25 cellular contexts compared by ENCODE assay signal in the genomic region with DNA sequence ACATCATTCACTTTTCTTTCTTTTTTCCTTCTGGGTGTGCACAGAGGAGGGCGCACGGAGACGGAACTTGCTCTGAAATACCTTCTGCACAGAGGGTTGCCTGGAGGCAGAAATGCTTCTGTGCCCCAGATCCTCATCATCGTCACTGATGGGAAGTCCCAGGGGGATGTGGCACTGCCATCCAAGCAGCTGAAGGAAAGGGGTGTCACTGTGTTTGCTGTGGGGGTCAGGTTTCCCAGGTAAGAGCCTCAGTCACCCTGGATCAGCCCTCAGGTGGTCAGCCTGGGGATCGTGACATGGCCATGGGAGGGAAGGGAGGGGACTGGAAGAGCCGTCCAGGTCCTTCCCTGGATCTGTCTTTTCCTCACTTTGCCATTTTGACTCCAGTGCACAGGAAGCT. TPM values are rescaled to one million over a fixed set of nuclear protein-coding genes. Genes with fewer than 3 reads are reported as not detected.
"Had no signal": no experiment of that assay in that cellular context is flagged by ENCODE, and none has a peak within 500 bp of the region (broad histone marks: within the 10 kb centered on the region; RNA-seq: fewer than 3 reads in every experiment).

No MANE protein-coding gene starts in this region.

- H3K4me1 ChIP-seq: left lung, uterus had no signal

- H3K27me3 ChIP-seq: colonic mucosa, gastrocnemius medialis, left lung, neutrophil, pancreas, thyroid gland, upper lobe of left lung, uterus had no signal

- DNase-seq: colonic mucosa; effector CD8-positive, alpha-beta T cell; endodermal cell; foreskin fibroblast; gastrocnemius medialis; head of caudate nucleus; left cardiac atrium; mesendoderm; pancreas; stimulated activated CD4-positive, alpha-beta T cell treated with anti-CD3 and anti-CD28 coated beads, Interleukin-15, amount 100 ng/mL, for 24 hours; stimulated activated CD4-positive, alpha-beta T cell treated with anti-CD3 and anti-CD28 coated beads, Interleukin-2, amount 100 ng/mL, for 48 hours; stimulated activated naive B cell treated with anti-CD40 and anti-IgM and Interleukin-4, amounts not matched to agents 10 μg/mL and 1 μg/mL and 100 μg/mL, for 72 hours; stimulated activated naive CD8-positive, alpha-beta T cell treated with anti-CD3 and anti-CD28 coated beads, Interleukin-15, amount 100 ng/mL, for 72 hours; thyroid gland; upper lobe of left lung; uterus had no signal

- H3K9me3 ChIP-seq: colonic mucosa, gastrocnemius medialis, left lung, neutrophil, pancreas, thyroid gland, upper lobe of left lung, uterus had no signal

- H3K4me3 ChIP-seq: colonic mucosa, gastrocnemius medialis, left lung, pancreas, skin epidermis, thyroid gland, upper lobe of left lung, uterus had no signal

- H3K36me3 ChIP-seq: colonic mucosa, gastrocnemius medialis, left lung, neutrophil, pancreas, thyroid gland, upper lobe of left lung, uterus had no signal

- H3K27ac ChIP-seq: colonic mucosa, left lung, neutrophil, pancreas, thyroid gland, upper lobe of left lung, uterus had no signal

- ATAC-seq: natural killer cell treated with Interleukin-12 subunit alpha and Interleukin-12 subunit beta and Interleukin-15 and Interleukin-18, amount 100 ng/mL, for 72 hours; stimulated activated naive B cell treated with anti-CD40 and anti-IgM and Interleukin-4, amounts not matched to agents 10 μg/mL and 1 μg/mL and 100 μg/mL, for 72 hours; stimulated activated naive CD8-positive, alpha-beta T cell treated with anti-CD3 and anti-CD28 coated beads, Interleukin-15, amount 100 ng/mL, for 72 hours had no signal

RNA-seq across cellular contexts. Expression of a gene that starts 33.6 kb away (rescaled TPM):
- total RNA-seq: chondrocyte; glomerular endothelial cell; lung microvascular endothelial cell; mononuclear cell; natural killer cell treated with Interleukin-12 subunit alpha and Interleukin-12 subunit beta and Interleukin-15 and Interleukin-18, amount 100 ng/mL, for 72 hours; neural crest cell had no signal
